ENCODE assay signal across 2 cellular contexts in genomic region chr3:171846594-171846993, GRCh38.
A peak's percentile ranks its signal among the peaks of the same experiment; 100 is the strongest.
TF ChIP-seq lines count a peak whose summit lies in the region.

No MANE protein-coding gene starts in this region.

TF ChIP-seq in IMR-90, 13 proteins besides CTCF, POLR2A, EP300 and RAD21:
- no peak for TF ChIP-seq BHLHE40 (IDR thresholded peaks at IDR 0.05; ENCODE audit: low read depth, low read length)
- TF ChIP-seq FOS (IDR thresholded peaks at IDR 0.05; ENCODE audit: low read depth, low read length) = peak; percentile 31; the same call in 1 of the 2 replicates

TF ChIP-seq in HepG2, 621 proteins besides CTCF, POLR2A, EP300 and RAD21:
- TF ChIP-seq FOXA3 (CRISPR knock-in tag; IDR thresholded peaks at IDR 0.05) (0 out of 2 replicates have a peak, but pooled peaks have one; percentile 11), ZFYVE20 (CRISPR knock-in tag; IDR thresholded peaks at IDR 0.05; ENCODE audit: borderline replicate concordance, low read depth) (no peak), FOXJ3 (CRISPR knock-in tag; IDR thresholded peaks at IDR 0.05; ENCODE audit: borderline replicate concordance) (no peak), ARID5B (CRISPR knock-in tag; IDR thresholded peaks at IDR 0.05) (peak; percentile 28; the same call in 1 of the 2 replicates), ZBTB4 (CRISPR knock-in tag; IDR thresholded peaks at IDR 0.05; ENCODE audit: borderline replicate concordance) (no peak), SRSF9 (IDR thresholded peaks at IDR 0.05; ENCODE audit: borderline replicate concordance, insufficient read depth, low read depth, low read length, poor library complexity, severe bottlenecking) (no peak), HNRNPUL1 (IDR thresholded peaks at IDR 0.05; ENCODE audit: low read depth, low read length) (no peak), ZEB1 (IDR thresholded peaks at IDR 0.05; ENCODE audit: insufficient replicate concordance, low read depth) (no peak), PAXIP1 (CRISPR knock-in tag; conservative IDR thresholded peaks at IDR 0.05) (0 out of 2 replicates have a peak, but pooled peaks have one; percentile 23), ZNF580 (CRISPR knock-in tag; IDR thresholded peaks at IDR 0.05; ENCODE audit: borderline replicate concordance, low read depth) (no peak), BRD4 (CRISPR knock-in tag; IDR thresholded peaks at IDR 0.05) (no peak), MED8 (CRISPR knock-in tag; IDR thresholded peaks at IDR 0.05; ENCODE audit: insufficient replicate concordance) (no peak), TFE3 (CRISPR knock-in tag; IDR thresholded peaks at IDR 0.05) (no peak), ZNF101 (CRISPR knock-in tag; IDR thresholded peaks at IDR 0.05; ENCODE audit: borderline replicate concordance, low read depth) (no peak), ZBTB44 (CRISPR knock-in tag; IDR thresholded peaks at IDR 0.05) (no peak), ZGPAT (CRISPR knock-in tag; IDR thresholded peaks at IDR 0.05) (no peak), ZNF343 (CRISPR knock-in tag; IDR thresholded peaks at IDR 0.05) (no peak), TCF7 (IDR thresholded peaks at IDR 0.05; ENCODE audit: low read depth) (0 out of 2 replicates have a peak, but pooled peaks have one; percentile 21), ZNF12 (CRISPR knock-in tag; IDR thresholded peaks at IDR 0.05) (no peak), ISX (CRISPR knock-in tag; conservative IDR thresholded peaks at IDR 0.05) (no peak), ZMAT3 (CRISPR knock-in tag; conservative IDR thresholded peaks at IDR 0.05) (no peak), ZBTB33 (CRISPR knock-in tag; IDR thresholded peaks at IDR 0.05) (no peak), PAF1 (CRISPR knock-in tag; IDR thresholded peaks at IDR 0.05) (no peak), WIZ (CRISPR knock-in tag; IDR thresholded peaks at IDR 0.05) (no peak), U2AF1 (optimal IDR thresholded peaks at IDR 0.05; ENCODE audit: low read depth, low read length) (no peak), ZNF451 (CRISPR knock-in tag; IDR thresholded peaks at IDR 0.05) (no peak), ZNF557 (CRISPR knock-in tag; IDR thresholded peaks at IDR 0.05) (no peak), PRMT3 (CRISPR knock-in tag; IDR thresholded peaks at IDR 0.05; ENCODE audit: borderline replicate concordance, low read depth) (no peak), TAF15 (IDR thresholded peaks at IDR 0.05; ENCODE audit: low read depth, low read length, poor library complexity, severe bottlenecking) (no peak), GLI4 (CRISPR knock-in tag; IDR thresholded peaks at IDR 0.05; ENCODE audit: borderline replicate concordance) (no peak), MXD3 (CRISPR knock-in tag; IDR thresholded peaks at IDR 0.05) (no peak), MED1 (CRISPR knock-in tag; IDR thresholded peaks at IDR 0.05) (peak; percentile 47; the same call in 1 of the 2 replicates), ELF3 (CRISPR knock-in tag; IDR thresholded peaks at IDR 0.05) (peak; percentile 29; the same call in 1 of the 2 replicates), ONECUT2 (CRISPR knock-in tag; IDR thresholded peaks at IDR 0.05) (no peak), MTF1 (CRISPR knock-in tag; IDR thresholded peaks at IDR 0.05) (no peak), PLRG1 (conservative IDR thresholded peaks at IDR 0.05) (no peak), CENPX (CRISPR knock-in tag; IDR thresholded peaks at IDR 0.05) (no peak), FOSL2 (CRISPR knock-in tag; IDR thresholded peaks at IDR 0.05) (peak; percentile 57; the same call in 1 of the 2 replicates), GFI1 (CRISPR knock-in tag; IDR thresholded peaks at IDR 0.05; ENCODE audit: borderline replicate concordance) (0 out of 2 replicates have a peak, but pooled peaks have one; percentile 35), ZNF296 (CRISPR knock-in tag; conservative IDR thresholded peaks at IDR 0.05) (no peak), GATAD2A (CRISPR knock-in tag; IDR thresholded peaks at IDR 0.05) (peak; percentile 23; the same call in 1 of the 2 replicates), NR0B2 (CRISPR knock-in tag; IDR thresholded peaks at IDR 0.05) (no peak)
